ENCODE assay signal across 9 cellular contexts in genomic region chr3:53235545-53235944, GRCh38. TPM values are rescaled to one million over a fixed set of nuclear protein-coding genes. Genes with fewer than 3 reads are reported as not detected.
A peak's percentile ranks its signal among the peaks of the same experiment; 100 is the strongest.
DNase-seq lines count a peak whose midpoint lies in the region; ATAC-seq, FAIRE-seq and TF ChIP-seq lines count a peak whose summit lies in the region.
"Had no signal": no experiment of that assay in that cellular context is flagged by ENCODE, and none has a peak within 500 bp of the region (broad histone marks: within the 10 kb centered on the region; RNA-seq: fewer than 3 reads in every experiment).

No MANE protein-coding gene starts in this region.

- WGBS in mesendoderm (ENCODE audit: extremely low coverage, insufficient coverage, low lambda C conversion rate): no CpG with 5 or more reads among the region's 6 CpGs

- H3K9me3 ChIP-seq in astrocyte (ENCODE audit: insufficient read depth, low read depth, low read length): no peaks in the 10 kb centered on the region

- no peak overlapping the region for H3K23ac ChIP-seq in mesendoderm (ENCODE audit: low read length)

- H3K79me2 ChIP-seq in astrocyte (ENCODE audit: insufficient read depth, low read length): peaks cover 71% of the 10 kb centered on the region
- H3K79me2 ChIP-seq in mesendoderm (ENCODE audit: control insufficient read depth, insufficient read depth, low read length): peaks cover 9% of the 10 kb centered on the region

- no peak for FAIRE-seq in astrocyte (lab: Jason Lieb, UNC)

- ATAC-seq in stimulated activated naive CD8-positive, alpha-beta T cell treated with anti-CD3 and anti-CD28 coated beads, Interleukin-15, Interleukin-2, amounts not matched to agents 100 U/mL and 50 U/mL, for 24 hours: no peak

- no peak for DNase-seq in stimulated activated naive CD8-positive, alpha-beta T cell treated with anti-CD3 and anti-CD28 coated beads, Interleukin-15, Interleukin-2, amounts not matched to agents 100 U/mL and 50 U/mL, for 24 hours
- DNase-seq in astrocyte (ENCODE audit: low read depth): no peak
- DNase-seq in mesendoderm: no peak
- no peak for DNase-seq in NCI-H128 (lab: John Stamatoyannopoulos, UW; ENCODE audit: unreplicated experiment)
- DNase-seq in DMS153 (lab: John Stamatoyannopoulos, UW): no peak
- DNase-seq in superior temporal gyrus (ENCODE audit: extremely low spot score): no peak
- no peak for DNase-seq in ureter (ENCODE audit: low spot score)
- DNase-seq: activated CD4-positive, alpha-beta T cell treated with anti-CD3 and anti-CD28 coated beads for 36 hours had no signal

- no peaks in the 10 kb centered on the region for H3K9me3 Mint-ChIP-seq in stimulated activated naive CD8-positive, alpha-beta T cell treated with anti-CD3 and anti-CD28 coated beads, Interleukin-15, Interleukin-2, amounts not matched to agents 100 ng/mL and 50 ng/mL, for 24 hours
- no peaks in the 10 kb centered on the region for H3K9me3 Mint-ChIP-seq in astrocyte (ENCODE audit: unreplicated experiment)

- no peak overlapping the region for H3K4me3 Mint-ChIP-seq in stimulated activated naive CD8-positive, alpha-beta T cell treated with anti-CD3 and anti-CD28 coated beads, Interleukin-15, Interleukin-2, amounts not matched to agents 100 ng/mL and 50 ng/mL, for 24 hours
- no peak overlapping the region for H3K4me3 Mint-ChIP-seq in astrocyte (ENCODE audit: unreplicated experiment)
- H3K4me3 Mint-ChIP-seq: activated CD4-positive, alpha-beta T cell treated with anti-CD3 and anti-CD28 coated beads for 36 hours had no signal

- H3K27ac ChIP-seq in astrocyte (ENCODE audit: low read depth, low read length): peak overlapping the region; percentile 93
- H3K27ac ChIP-seq in mesendoderm (ENCODE audit: low read depth, low read length): peak overlapping the region; percentile 34

- H2BK5ac ChIP-seq in mesendoderm (ENCODE audit: low read length): no peak overlapping the region

- no peak for TF ChIP-seq CTCF in astrocyte (IDR thresholded peaks at IDR 0.05; ENCODE audit: insufficient read depth, low read depth, low read length)

- H3K4me1 Mint-ChIP-seq in stimulated activated naive CD8-positive, alpha-beta T cell treated with anti-CD3 and anti-CD28 coated beads, Interleukin-15, Interleukin-2, amounts not matched to agents 100 ng/mL and 50 ng/mL, for 24 hours (ENCODE audit: low read depth): no peaks in the 10 kb centered on the region
- H3K4me1 Mint-ChIP-seq in astrocyte (ENCODE audit: low read depth, unreplicated experiment): peaks cover 31% of the 10 kb centered on the region
- H3K4me1 Mint-ChIP-seq: activated CD4-positive, alpha-beta T cell treated with anti-CD3 and anti-CD28 coated beads for 36 hours had no signal

- H3K4me2 ChIP-seq in astrocyte (ENCODE audit: low read length) (no peak overlapping the region), mesendoderm (ENCODE audit: low read length) (no peak overlapping the region)

- H2BK120ac ChIP-seq in mesendoderm (ENCODE audit: low read depth, low read length): no peak overlapping the region

- H3K4me1 ChIP-seq in astrocyte (ENCODE audit: insufficient read depth, low read length) (peaks cover 46% of the 10 kb centered on the region), mesendoderm (ENCODE audit: control insufficient read depth, low read depth, low read length) (peaks cover 2% of the 10 kb centered on the region)

- peaks cover 41% of the 10 kb centered on the region for H3K36me3 ChIP-seq in astrocyte (ENCODE audit: insufficient read depth, low read length)
- H3K36me3 ChIP-seq in mesendoderm (ENCODE audit: control insufficient read depth, insufficient read depth, low read length): peaks cover 31% of the 10 kb centered on the region

- H3K18ac ChIP-seq in mesendoderm (ENCODE audit: low read length): peak overlapping the region; percentile 1

- H2AK5ac ChIP-seq in mesendoderm (ENCODE audit: low read length): no peak overlapping the region

- H3K27me3 Mint-ChIP-seq in stimulated activated naive CD8-positive, alpha-beta T cell treated with anti-CD3 and anti-CD28 coated beads, Interleukin-15, Interleukin-2, amounts not matched to agents 100 ng/mL and 50 ng/mL, for 24 hours: no peaks in the 10 kb centered on the region
- H3K27me3 Mint-ChIP-seq in astrocyte (ENCODE audit: low read depth, unreplicated experiment): no peaks in the 10 kb centered on the region
- H3K27me3 Mint-ChIP-seq: activated CD4-positive, alpha-beta T cell treated with anti-CD3 and anti-CD28 coated beads for 36 hours had no signal

- peak overlapping the region; percentile 17 for H3K4ac ChIP-seq in mesendoderm (ENCODE audit: low read depth, low read length)

- H3K9ac ChIP-seq in astrocyte (ENCODE audit: low read length): peak overlapping the region; percentile 71
- no peak overlapping the region for H3K9ac ChIP-seq in mesendoderm (ENCODE audit: low read length)

- no peak overlapping the region for H2BK15ac ChIP-seq in mesendoderm (replicated peaks; ENCODE audit: low read depth)

- peaks cover 22% of the 10 kb centered on the region for H3K79me1 ChIP-seq in mesendoderm (ENCODE audit: low read length)

- peaks cover 50% of the 10 kb centered on the region for H3K36me3 Mint-ChIP-seq in stimulated activated naive CD8-positive, alpha-beta T cell treated with anti-CD3 and anti-CD28 coated beads, Interleukin-15, Interleukin-2, amounts not matched to agents 100 ng/mL and 50 ng/mL, for 24 hours (ENCODE audit: low read depth)
- H3K36me3 Mint-ChIP-seq in astrocyte (ENCODE audit: low read depth, unreplicated experiment): peaks cover 15% of the 10 kb centered on the region

- H3K27me3 ChIP-seq in astrocyte (ENCODE audit: insufficient read depth, low read length) (no peaks in the 10 kb centered on the region), mesendoderm (ENCODE audit: insufficient read depth, low read length, poor library complexity) (no peaks in the 10 kb centered on the region)

- H3K56ac ChIP-seq in mesendoderm (ENCODE audit: low read length): peak overlapping the region; percentile 88

- no peak overlapping the region for H4K8ac ChIP-seq in mesendoderm (ENCODE audit: low read depth, low read length)

- H3K27ac Mint-ChIP-seq in stimulated activated naive CD8-positive, alpha-beta T cell treated with anti-CD3 and anti-CD28 coated beads, Interleukin-15, Interleukin-2, amounts not matched to agents 100 ng/mL and 50 ng/mL, for 24 hours: peak overlapping the region; percentile 68
- peak overlapping the region; percentile 62 for H3K27ac Mint-ChIP-seq in astrocyte (ENCODE audit: unreplicated experiment)
- H3K27ac Mint-ChIP-seq: activated CD4-positive, alpha-beta T cell treated with anti-CD3 and anti-CD28 coated beads for 36 hours had no signal

- no peak overlapping the region for H3K4me3 ChIP-seq in astrocyte (ENCODE audit: insufficient read depth, low read depth, low read length)
- H3K4me3 ChIP-seq in mesendoderm (ENCODE audit: low read length): no peak overlapping the region

- H4K20me1 ChIP-seq in astrocyte (ENCODE audit: insufficient read depth, low read length): peaks cover 39% of the 10 kb centered on the region

- H4K5ac ChIP-seq in mesendoderm (ENCODE audit: low read length): no peak overlapping the region

- H2AFZ ChIP-seq in astrocyte (ENCODE audit: low read depth, low read length): no peak overlapping the region

RNA-seq across cellular contexts. Expression of gene TKT, which starts 20.3 kb away (rescaled TPM):
- total RNA-seq in astrocyte: 265 and 318 TPM in 2 replicates
- 502 TPM for polyA plus RNA-seq in mesendoderm (2013, experiment 1 of 2)
- polyA plus RNA-seq in mesendoderm (2013, experiment 2 of 2): 522 TPM
- total RNA-seq in ureter: 194 TPM
